Comparison of ENCODE assay signal across 25 cellular contexts in genomic region chr11:40381481-40381880, GRCh38.
"Had no signal": no experiment of that assay in that cellular context is flagged by ENCODE, and none has a peak within 500 bp of the region (broad histone marks: within the 10 kb centered on the region; RNA-seq: fewer than 3 reads in every experiment).

No MANE protein-coding gene starts in this region.

- H3K36me3 ChIP-seq: colonic mucosa, esophagus squamous epithelium, gastrocnemius medialis, heart right ventricle, left ventricle myocardium inferior, lower lobe of right lung had no signal

- H3K4me3 ChIP-seq: colonic mucosa, esophagus squamous epithelium, gastrocnemius medialis, heart right ventricle, left ventricle myocardium inferior, lower lobe of right lung, mucosa of descending colon had no signal

- H3K27ac ChIP-seq: colonic mucosa, epithelial cell of prostate, esophagus squamous epithelium, gastrocnemius medialis, heart right ventricle, left ventricle myocardium inferior, lower lobe of right lung had no signal

- H3K9me3 ChIP-seq: colonic mucosa, gastrocnemius medialis, heart right ventricle, left ventricle myocardium inferior, lower lobe of right lung, mucosa of descending colon had no signal

- DNase-seq: colonic mucosa; cortex of kidney; effector CD8-positive, alpha-beta T cell; effector memory CD8-positive, alpha-beta T cell; endodermal cell; erythroblast; esophagus squamous epithelium; foreskin fibroblast; foreskin melanocyte; gastrocnemius medialis; glutamatergic neuron; head of caudate nucleus; heart right ventricle; hippocampal formation; left cardiac atrium; left ventricle myocardium inferior; lower lobe of right lung; mesenchymal stem cell; mucosa of descending colon; naive B cell had no signal

- H3K27me3 ChIP-seq: colonic mucosa, esophagus squamous epithelium, gastrocnemius medialis, heart right ventricle had no signal

- H3K4me1 ChIP-seq: colonic mucosa, esophagus squamous epithelium, gastrocnemius medialis, heart right ventricle, left ventricle myocardium inferior, lower lobe of right lung had no signal

- ATAC-seq: effector memory CD8-positive, alpha-beta T cell; esophagus mucosa; gastrocnemius medialis; heart right ventricle; left cardiac atrium; lower lobe of right lung; mucosa of descending colon had no signal

- FAIRE-seq: endometrium, islet of Langerhans, keratinocyte had no signal
